ENCODE assay signal across 28 cellular contexts in genomic region chr11:85658180-85658579, GRCh38. TPM values are rescaled to one million over a fixed set of nuclear protein-coding genes. Genes with fewer than 3 reads are reported as not detected.
DNase-seq lines count a peak whose midpoint lies in the region; ATAC-seq, FAIRE-seq and TF ChIP-seq lines count a peak whose summit lies in the region.
"Had no signal": no experiment of that assay in that cellular context is flagged by ENCODE, and none has a peak within 500 bp of the region (broad histone marks: within the 10 kb centered on the region; RNA-seq: fewer than 3 reads in every experiment).

No MANE protein-coding gene starts in this region.

- peak; percentile 73 for FAIRE-seq in H54 (lab: Jason Lieb, UNC)
- FAIRE-seq: GM12878, H1 had no signal

- H3K79me1 ChIP-seq in mesenchymal stem cell (replicated peaks; ENCODE audit: low read length, poor library complexity, severe bottlenecking), result no peaks in the 10 kb centered on the region

- no peak overlapping the region for H3K4me3 ChIP-seq in CD8-positive, alpha-beta T cell (ENCODE audit: low read depth, low read length)
- no peak overlapping the region for H3K4me3 ChIP-seq in mesenchymal stem cell (ENCODE audit: insufficient read depth in 1 of 2, low read depth in 1 of 2, low read length in 2 of 2)
- H3K4me3 ChIP-seq: GM12878, SJSA1 had no signal

- peaks cover 9% of the 10 kb centered on the region for H3K36me3 ChIP-seq in CD8-positive, alpha-beta T cell (ENCODE audit: insufficient read depth, low read length)
- H3K36me3 ChIP-seq in mesenchymal stem cell (ENCODE audit: control insufficient read depth in 1 of 2, insufficient read depth in 2 of 2, low read depth in 1 of 2, low read length in 2 of 2), result peaks cover 3 to 90% of the 10 kb centered on the region in 2 experiments

- peaks cover 60% of the 10 kb centered on the region for H3K4me1 Mint-ChIP-seq in CD8-positive, alpha-beta T cell (ENCODE audit: low read depth)
- H3K4me1 Mint-ChIP-seq in T-helper 17 cell, result peaks cover 26% of the 10 kb centered on the region
- peaks cover 37% of the 10 kb centered on the region for H3K4me1 Mint-ChIP-seq in osteocyte (ENCODE audit: unreplicated experiment)

- no peak overlapping the region for H2BK5ac ChIP-seq in mesenchymal stem cell (ENCODE audit: low read depth, low read length, poor library complexity, severe bottlenecking)

- no peaks in the 10 kb centered on the region for H3K27me3 ChIP-seq in CD8-positive, alpha-beta T cell (ENCODE audit: insufficient read depth, low read length)
- H3K27me3 ChIP-seq in mesenchymal stem cell (ENCODE audit: control insufficient read depth in 1 of 2, insufficient read depth in 1 of 2, low read length in 2 of 2), result no peaks in the 10 kb centered on the region
- H3K27me3 ChIP-seq: SJSA1 had no signal

- H2AFZ ChIP-seq in mesenchymal stem cell (ENCODE audit: low read depth, low read length), result no peak overlapping the region

- POLR2A ChIA-PET in CD8-positive, alpha-beta T cell (lab: Charles Lee), result interaction anchor here (1.4 to 1.6 kb wide), 2 partner anchors 10 to 17 kb away, joined by 3 to 6 read pairs; partner anchors contain the start of gene TMEM126A

- H3K9me3 ChIP-seq in CD8-positive, alpha-beta T cell (ENCODE audit: low read length), result no peaks in the 10 kb centered on the region
- H3K9me3 ChIP-seq in T-helper 17 cell (ENCODE audit: control insufficient read depth, low read length, poor library complexity, severe bottlenecking), result no peaks in the 10 kb centered on the region
- H3K9me3 ChIP-seq in mesenchymal stem cell (ENCODE audit: control insufficient read depth, low read length), result no peaks in the 10 kb centered on the region
- H3K9me3 ChIP-seq: SJSA1 had no signal

- TF ChIP-seq POLR2A in H54 (IDR thresholded peaks at IDR 0.05; ENCODE audit: low read depth, low read length), result no peak

- H3K4me2 ChIP-seq in mesenchymal stem cell (ENCODE audit: low read length, poor library complexity, severe bottlenecking), result no peak overlapping the region
- H3K4me2 ChIP-seq: KMS-11 had no signal

- H3K4me1 ChIP-seq in CD8-positive, alpha-beta T cell (ENCODE audit: insufficient read depth, low read length), result peaks cover 40% of the 10 kb centered on the region
- H3K4me1 ChIP-seq in mesenchymal stem cell (ENCODE audit: control insufficient read depth, insufficient read depth, low read depth, low read length), result no peaks in the 10 kb centered on the region

- no peak overlapping the region for H3K4ac ChIP-seq in mesenchymal stem cell (ENCODE audit: low read depth in 1 of 2, low read length in 2 of 2)

- no peaks in the 10 kb centered on the region for H3K9me3 Mint-ChIP-seq in CD8-positive, alpha-beta T cell
- H3K9me3 Mint-ChIP-seq in osteocyte (ENCODE audit: unreplicated experiment), result no peaks in the 10 kb centered on the region

- no peak overlapping the region for H2BK12ac ChIP-seq in mesenchymal stem cell (ENCODE audit: low read length in 2 of 2)

- H3K14ac ChIP-seq in mesenchymal stem cell (ENCODE audit: low read length in 2 of 2), result no peak overlapping the region

- ATAC-seq in CD8-positive, alpha-beta T cell, result no peak
- no peak for ATAC-seq in T-helper 17 cell
- ATAC-seq: GM12878, HCT116 had no signal

- no peak overlapping the region for H2BK120ac ChIP-seq in mesenchymal stem cell (ENCODE audit: low read depth, low read length)

- H3K4me3 Mint-ChIP-seq in CD8-positive, alpha-beta T cell, result no peak overlapping the region
- no peak overlapping the region for H3K4me3 Mint-ChIP-seq in T-helper 17 cell
- no peak overlapping the region for H3K4me3 Mint-ChIP-seq in osteocyte (ENCODE audit: unreplicated experiment)
- H3K4me3 Mint-ChIP-seq: CD4-positive, alpha-beta memory T cell had no signal

- H2AK5ac ChIP-seq in mesenchymal stem cell (ENCODE audit: low read length, severe bottlenecking), result no peak overlapping the region

- H3K23ac ChIP-seq in mesenchymal stem cell (ENCODE audit: low read length in 2 of 2), result no peak overlapping the region

- DNase-seq in CD8-positive, alpha-beta T cell, result no peak
- DNase-seq in H54 (ENCODE audit: insufficient read length, low spot score), result no peak
- no peak for DNase-seq in T-helper 17 cell
- DNase-seq in mesenchymal stem cell, result no peak
- DNase-seq in NCI-H1092 treated with DMSO at 0.1 percent for 48 hours (lab: John Stamatoyannopoulos, UW), result no peak
- DNase-seq in osteocyte (ENCODE audit: extremely low spot score, unreplicated experiment), result no peak
- DNase-seq in NCI-H2107 (lab: John Stamatoyannopoulos, UW), result no peak
- DNase-seq: C1 segment of cervical spinal cord; CD4-positive, alpha-beta memory T cell; DMS 273 treated with DMSO at 0.1 percent for 48 hours; DMS79; EL; GDM1; IMR-90; NCI-H1092; NCI-H1436 treated with DMSO at 0.1 percent for 48 hours; NCI-H187 treated with DMSO at 0.1 percent for 48 hours; NCI-H446; NCI-H524 treated with DMSO at 0.1 percent for 48 hours; NCI-H82; NK-92 treated with Interleukin-12 subunit alpha and Interleukin-12 subunit beta, amount 100 ng/mL, for 24 hours; Right ventricle myocardium superior; RPMI8226 had no signal

- 100% methylated on average over 1 of the region's 1 CpG for WGBS in mesenchymal stem cell

- no peak overlapping the region for H2BK15ac ChIP-seq in mesenchymal stem cell (ENCODE audit: low read depth, poor library complexity, severe bottlenecking)

- no peak for TF ChIP-seq CTCF in CD8-positive, alpha-beta T cell (IDR thresholded peaks at IDR 0.05)
- no peak for TF ChIP-seq CTCF in osteocyte (IDR thresholded peaks at IDR 0.05)

- H3K36me3 Mint-ChIP-seq in CD8-positive, alpha-beta T cell, result peaks cover 70% of the 10 kb centered on the region
- H3K36me3 Mint-ChIP-seq in T-helper 17 cell (ENCODE audit: low read depth) (no peaks in the 10 kb centered on the region), osteocyte (ENCODE audit: unreplicated experiment) (peaks cover 39% of the 10 kb centered on the region)

- peak overlapping the region; percentile 41 for H3K27ac Mint-ChIP-seq in CD8-positive, alpha-beta T cell
- H3K27ac Mint-ChIP-seq in T-helper 17 cell, result peak overlapping the region; percentile 86
- no peak overlapping the region for H3K27ac Mint-ChIP-seq in osteocyte (ENCODE audit: unreplicated experiment)

- H3K18ac ChIP-seq in mesenchymal stem cell (ENCODE audit: low read depth in 1 of 2, low read length in 2 of 2), result no peak overlapping the region

- peak overlapping the region; percentile 38 for H3K9ac ChIP-seq in mesenchymal stem cell (ENCODE audit: low read length)
- H3K9ac ChIP-seq: KMS-11 had no signal

- H4K8ac ChIP-seq in mesenchymal stem cell (ENCODE audit: low read length), result no peak overlapping the region

- intact Hi-C loops in CD8-positive, alpha-beta T cell (cut with DNase I, micrococcal nuclease), result no loop called here

- no peaks in the 10 kb centered on the region for H3K27me3 Mint-ChIP-seq in CD8-positive, alpha-beta T cell (ENCODE audit: low read depth)
- H3K27me3 Mint-ChIP-seq in T-helper 17 cell (no peaks in the 10 kb centered on the region), osteocyte (ENCODE audit: unreplicated experiment) (no peaks in the 10 kb centered on the region)
- H3K27me3 Mint-ChIP-seq: CD4-positive, alpha-beta memory T cell had no signal

- no peak overlapping the region for H4K91ac ChIP-seq in mesenchymal stem cell (ENCODE audit: low read length)

- H3K27ac ChIP-seq in CD8-positive, alpha-beta T cell (ENCODE audit: low read depth, low read length), result no peak overlapping the region
- no peak overlapping the region for H3K27ac ChIP-seq in mesenchymal stem cell (ENCODE audit: low read length, poor library complexity, severe bottlenecking)
- H3K27ac ChIP-seq: KMS-11, SJSA1 had no signal

- CTCF ChIA-PET in CD8-positive, alpha-beta T cell (lab: Charles Lee), result interaction anchor here (1.5 kb wide), 1 partner anchor 9 kb away, joined by 4 read pairs; no protein-coding TSS in a partner anchor

RNA-seq across cellular contexts. Expression of gene CREBZF, which starts 6.7 kb away (rescaled TPM):
- 10 to 100 TPM; 32.2 to 33.3 TPM for total RNA-seq in CD8-positive, alpha-beta T cell
- total RNA-seq in T-helper 17 cell (10 to 100 TPM; 46.6 to 50.5 TPM), osteocyte (38.0 and 44.7 TPM in 2 replicates)
- 13.1 TPM for polyA plus RNA-seq in mesenchymal stem cell (2013, experiment 1 of 2)
- polyA plus RNA-seq in mesenchymal stem cell (2013, experiment 2 of 2), result 13.7 TPM

RNA-seq across cellular contexts. Expression of gene TMEM126A, which starts 10.4 kb away (rescaled TPM):
- total RNA-seq in CD8-positive, alpha-beta T cell, result 10 to 100 TPM; 23.3 to 26.8 TPM
- total RNA-seq in T-helper 17 cell (10 to 100 TPM; 19.6 to 21.1 TPM), osteocyte (25.0 and 28.9 TPM in 2 replicates)
- polyA plus RNA-seq in mesenchymal stem cell (2013, experiment 1 of 2), result 65.7 TPM
- polyA plus RNA-seq in mesenchymal stem cell (2013, experiment 2 of 2), result 71.4 TPM

RNA-seq across cellular contexts. Expression of gene CCDC89, which starts 27.8 kb away (rescaled TPM):
- total RNA-seq in CD8-positive, alpha-beta T cell, result not detected
- total RNA-seq in T-helper 17 cell (under 1 TPM; 0.27 to 0.47 TPM), osteocyte (not detected in 2 replicates)
- polyA plus RNA-seq in mesenchymal stem cell (2013, experiment 1 of 2), result 0.03 TPM
- 0.03 TPM for polyA plus RNA-seq in mesenchymal stem cell (2013, experiment 2 of 2)
- total RNA-seq: GM12878, H1 had no signal
- polyA plus RNA-seq: CD4-positive, alpha-beta memory T cell; H1 had no signal

RNA-seq across cellular contexts. Expression of gene TMEM126B, which starts 29.8 kb away (rescaled TPM):
- total RNA-seq in CD8-positive, alpha-beta T cell, result 10 to 100 TPM; 16.2 to 19.9 TPM
- total RNA-seq in T-helper 17 cell, result 10 to 100 TPM; 24.5 to 25.4 TPM
- 60.1 TPM for polyA plus RNA-seq in mesenchymal stem cell (2013, experiment 1 of 2)
- polyA plus RNA-seq in mesenchymal stem cell (2013, experiment 2 of 2), result 59.6 TPM
- 44.3 and 49.0 TPM in 2 replicates for total RNA-seq in osteocyte

RNA-seq across cellular contexts. Expression of gene DLG2, which starts 31.0 kb away (rescaled TPM):
- 1 to 10 TPM; 2.1 to 2.3 TPM for total RNA-seq in CD8-positive, alpha-beta T cell
- total RNA-seq in T-helper 17 cell, result 1 to 10 TPM; 1.0 to 2.2 TPM
- polyA plus RNA-seq in mesenchymal stem cell (2013, experiment 1 of 2), result 0.32 TPM
- 0.16 TPM for polyA plus RNA-seq in mesenchymal stem cell (2013, experiment 2 of 2)
- total RNA-seq in osteocyte, result 1.2 and 2.1 TPM in 2 replicates
